14 cellular contexts compared by ENCODE assay signal in the genomic region with DNA sequence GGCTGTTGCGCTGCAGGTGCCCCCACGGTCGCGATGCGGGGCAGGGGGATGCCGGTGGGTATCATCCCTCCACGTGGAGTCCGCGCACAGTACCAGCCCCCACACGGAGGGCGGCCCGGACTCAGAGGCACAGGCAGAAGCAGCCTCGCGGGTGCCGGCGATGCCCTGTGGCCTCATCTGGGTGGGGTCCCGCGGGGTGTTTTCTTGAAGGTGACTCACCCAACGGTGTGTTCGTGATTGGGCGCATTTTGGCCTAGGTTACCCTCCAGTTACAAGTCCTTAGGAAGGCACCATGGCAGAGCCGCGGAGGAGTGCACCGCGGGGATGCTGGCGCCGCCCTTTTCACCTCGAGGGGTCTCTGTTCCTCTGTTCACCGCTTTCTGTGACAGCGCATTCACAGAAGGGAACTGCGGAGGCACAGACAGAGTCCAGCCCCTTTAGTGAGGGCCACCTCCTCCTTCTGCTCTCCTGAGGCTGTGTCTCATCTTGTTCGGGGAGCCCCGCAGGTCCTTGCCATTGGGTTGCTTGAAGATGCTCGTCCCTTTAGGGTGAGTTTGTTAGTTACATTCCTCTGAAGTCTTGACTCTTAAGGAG.
"Had no signal": no experiment of that assay in that cellular context is flagged by ENCODE, and none has a peak within 500 bp of the region (broad histone marks: within the 10 kb centered on the region; RNA-seq: fewer than 3 reads in every experiment).

No MANE protein-coding gene starts in this region.

- ATAC-seq: activated CD4-positive, CD25-positive, alpha-beta regulatory T cell treated with anti-CD3 and anti-CD28 coated beads, Interleukin-2, amount 50 U/mL, for 24 hours; activated T-helper 17 cell treated with anti-CD3 and anti-CD28 coated beads, Interleukin-2, amount 50 U/mL, for 72 hours had no signal

- H3K9me3 Mint-ChIP-seq: activated T-helper 17 cell treated with anti-CD3 and anti-CD28 coated beads, Interleukin-2, amount 50 U/mL, for 72 hours; nephron had no signal

- H3K9me3 ChIP-seq: adrenal gland, esophagus squamous epithelium, stomach had no signal

- H3K4me1 ChIP-seq: adrenal gland, stomach had no signal

- H3K27ac ChIP-seq: adrenal gland, cardiac muscle cell, esophagus squamous epithelium, hepatocyte, stomach had no signal

- H3K27me3 ChIP-seq: adrenal gland, cardiac muscle cell, esophagus squamous epithelium, hepatocyte had no signal

- H3K4me3 ChIP-seq: adrenal gland, cardiac muscle cell, esophagus squamous epithelium, hepatocyte, stomach had no signal

- H3K27ac Mint-ChIP-seq: activated T-helper 17 cell treated with anti-CD3 and anti-CD28 coated beads, Interleukin-2, amount 50 U/mL, for 72 hours; nephron had no signal

- H3K4me3 Mint-ChIP-seq: activated T-helper 17 cell treated with anti-CD3 and anti-CD28 coated beads, Interleukin-2, amount 50 U/mL, for 72 hours; nephron had no signal

- H3K36me3 ChIP-seq: adrenal gland, cardiac muscle cell, esophagus squamous epithelium, stomach had no signal

- DNase-seq: activated CD4-positive, alpha-beta T cell treated with anti-CD3 and anti-CD28 coated beads, Interleukin-2, amount 50 U/mL, for 1 hour; activated naive CD4-positive, alpha-beta T cell treated with anti-CD3 and anti-CD28 coated beads, Interleukin-2, amount 50 U/mL, for 16 hours; activated T-cell treated with anti-CD3 and anti-CD28 coated beads for 4 hours; adrenal gland; esophagus squamous epithelium; kidney glomerular epithelial cell; stimulated activated CD4-positive, alpha-beta T cell treated with anti-CD3 and anti-CD28 coated beads, Interleukin-1b, Interleukin-23, amount 100 ng/mL, for 48 hours; stomach; SW 1271 had no signal
